ENCODE assay signal across 29 cellular contexts in genomic region chr17:27627514-27627913, GRCh38.
"Had no signal": no experiment of that assay in that cellular context is flagged by ENCODE, and none has a peak within 500 bp of the region (broad histone marks: within the 10 kb centered on the region; RNA-seq: fewer than 3 reads in every experiment).

No MANE protein-coding gene starts in this region.

- ATAC-seq: left cardiac atrium; left lung; lower lobe of right lung; natural killer cell; sciatic nerve; stimulated activated effector memory CD8-positive, alpha-beta T cell treated with anti-CD3 and anti-CD28 coated beads, Interleukin-12 subunit alpha, Interleukin-12 subunit beta, amount 100 ng/mL, for 72 hours; upper lobe of right lung had no signal

- H3K27ac Mint-ChIP-seq: mesothelial cell of epicardium; nephron progenitor cell; neural progenitor cell; stimulated activated effector memory CD8-positive, alpha-beta T cell treated with anti-CD3 and anti-CD28 coated beads, Interleukin-12 subunit alpha, Interleukin-12 subunit beta, amount 100 ng/mL, for 72 hours; stimulated activated naive CD8-positive, alpha-beta T cell treated with anti-CD3 and anti-CD28 coated beads, Interleukin-15, Interleukin-2, amounts not matched to agents 100 ng/mL and 50 ng/mL, for 24 hours had no signal

- H3K79me2 ChIP-seq: hepatocyte, parathyroid adenoma had no signal

- H3K9me3 Mint-ChIP-seq: mesothelial cell of epicardium; natural killer cell; nephron progenitor cell; neural progenitor cell; stimulated activated effector memory CD8-positive, alpha-beta T cell treated with anti-CD3 and anti-CD28 coated beads, Interleukin-12 subunit alpha, Interleukin-12 subunit beta, amount 100 ng/mL, for 72 hours; stimulated activated naive CD8-positive, alpha-beta T cell treated with anti-CD3 and anti-CD28 coated beads, Interleukin-15, Interleukin-2, amounts not matched to agents 100 ng/mL and 50 ng/mL, for 24 hours had no signal

- H3K27me3 ChIP-seq: hepatocyte, left lung, neural progenitor cell, neutrophil, right atrium auricular region, suprapubic skin, tibial artery, upper lobe of right lung had no signal

- H3K9ac ChIP-seq: neural progenitor cell, parathyroid adenoma had no signal

- H3K4me3 ChIP-seq: hepatocyte, left lung, lower lobe of right lung, neural progenitor cell, right atrium auricular region, skin epidermis, suprapubic skin, thoracic aorta, tibial artery, upper lobe of right lung had no signal

- H3K4me2 ChIP-seq: hepatocyte, neural progenitor cell had no signal

- FAIRE-seq: urothelium cell line had no signal

- H2AFZ ChIP-seq: hepatocyte, neural progenitor cell, parathyroid adenoma had no signal

- H3K36me3 Mint-ChIP-seq: naive B cell, natural killer cell had no signal

- H3K9me3 ChIP-seq: left lung, lower lobe of right lung, neutrophil, right atrium auricular region, suprapubic skin, thoracic aorta, tibial artery, upper lobe of right lung had no signal

- H3K4me1 Mint-ChIP-seq: mesothelial cell of epicardium had no signal

- DNase-seq: islet precursor cell; kidney glomerular epithelial cell; left cardiac atrium; left lung; lower lobe of right lung; mammary epithelial cell; mesenchymal stem cell; naive B cell; natural killer cell; nephron progenitor cell; occipital lobe; stimulated activated CD4-positive, alpha-beta T cell treated with anti-CD3 and anti-CD28 coated beads, Interleukin-4, amount 100 ng/mL, for 24 hours; stimulated activated naive CD4-positive, alpha-beta T cell; tibial artery; trophoblast cell; upper lobe of right lung had no signal

- H3K4me3 Mint-ChIP-seq: mesothelial cell of epicardium; natural killer cell; nephron progenitor cell; neural progenitor cell; stimulated activated effector memory CD8-positive, alpha-beta T cell treated with anti-CD3 and anti-CD28 coated beads, Interleukin-12 subunit alpha, Interleukin-12 subunit beta, amount 100 ng/mL, for 72 hours; stimulated activated naive CD8-positive, alpha-beta T cell treated with anti-CD3 and anti-CD28 coated beads, Interleukin-15, Interleukin-2, amounts not matched to agents 100 ng/mL and 50 ng/mL, for 24 hours had no signal

- H3K4me1 ChIP-seq: neural progenitor cell, parathyroid adenoma had no signal

- H3K36me3 ChIP-seq: neural progenitor cell, thoracic aorta had no signal

- H3K27me3 Mint-ChIP-seq: naive B cell; stimulated activated naive CD8-positive, alpha-beta T cell treated with anti-CD3 and anti-CD28 coated beads, Interleukin-15, Interleukin-2, amounts not matched to agents 100 ng/mL and 50 ng/mL, for 24 hours had no signal

- H3K27ac ChIP-seq: hepatocyte, left lung, lower lobe of right lung, neural progenitor cell, neutrophil, parathyroid adenoma, right atrium auricular region, skin epidermis, suprapubic skin, thoracic aorta, tibial artery, upper lobe of right lung had no signal
